ENCODE assay signal across 12 cellular contexts in the genomic region with DNA sequence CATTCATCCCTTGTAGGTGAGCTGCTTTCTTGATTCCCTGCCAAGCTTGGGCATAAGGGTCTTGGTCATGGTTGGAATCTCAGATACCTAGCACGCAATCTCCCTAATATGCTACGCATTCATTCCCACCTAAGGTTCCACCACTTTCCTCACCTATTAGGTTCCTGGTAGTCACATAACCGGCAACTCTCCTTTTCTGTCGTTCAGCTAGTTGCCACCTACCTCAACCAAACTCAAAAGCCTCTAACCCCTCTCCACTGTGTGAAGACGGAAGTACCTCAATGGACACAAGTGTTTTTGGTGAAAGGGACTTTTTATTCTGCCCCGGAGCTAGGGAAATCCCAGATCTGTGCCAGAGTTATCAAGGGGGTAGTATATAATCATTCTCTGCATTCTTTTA. TPM values are rescaled to one million over a fixed set of nuclear protein-coding genes. Genes with fewer than 3 reads are reported as not detected.
A peak's percentile ranks its signal among the peaks of the same experiment; 100 is the strongest.
DNase-seq lines count a peak whose midpoint lies in the region; ATAC-seq and TF ChIP-seq lines count a peak whose summit lies in the region.
"Had no signal": no experiment of that assay in that cellular context is flagged by ENCODE, and none has a peak within 500 bp of the region (broad histone marks: within the 10 kb centered on the region; RNA-seq: fewer than 3 reads in every experiment).

No MANE protein-coding gene starts in this region.

- H3K4me3 ChIP-seq in uterus (no peak overlapping the region), WERI-Rb-1 (ENCODE audit: low read depth, low read length) (no peak overlapping the region)

- H3K27ac Mint-ChIP-seq in CD4-positive, alpha-beta T cell, result peak overlapping the region; percentile 95
- H3K27ac Mint-ChIP-seq in activated naive CD8-positive, alpha-beta T cell treated with anti-CD3 and anti-CD28 coated beads, Interleukin-2, amount 10 ng/mL, durations not matched to agents 7 days and 5 days, result peak overlapping the region; percentile 12
- H3K27ac Mint-ChIP-seq in neural crest cell (ENCODE audit: unreplicated experiment), result no peak overlapping the region

- peaks cover 32% of the 10 kb centered on the region for H3K36me3 Mint-ChIP-seq in CD4-positive, alpha-beta T cell (ENCODE audit: low read depth)
- H3K36me3 Mint-ChIP-seq in activated naive CD8-positive, alpha-beta T cell treated with anti-CD3 and anti-CD28 coated beads, Interleukin-2, amount 10 ng/mL, durations not matched to agents 7 days and 5 days, result peaks cover 3% of the 10 kb centered on the region
- H3K36me3 Mint-ChIP-seq in neural crest cell (ENCODE audit: low read depth), result no peaks in the 10 kb centered on the region

- peak overlapping the region; percentile 97 for H3K27ac ChIP-seq in CD4-positive, alpha-beta T cell (ENCODE audit: low read depth, low read length)
- no peak overlapping the region for H3K27ac ChIP-seq in uterus
- H3K27ac ChIP-seq in WERI-Rb-1, result no peak overlapping the region

- TF ChIP-seq POLR2A in uterus (IDR thresholded peaks at IDR 0.05), result no peak

- H3K36me3 ChIP-seq in uterus (no peaks in the 10 kb centered on the region), WERI-Rb-1 (peaks cover 16% of the 10 kb centered on the region)

- no peak for TF ChIP-seq CTCF in CD4-positive, alpha-beta T cell (IDR thresholded peaks at IDR 0.05)
- TF ChIP-seq CTCF in GM10248 (IDR thresholded peaks at IDR 0.05; ENCODE audit: control extremely low read depth, extremely low read depth, low read depth, missing control alignments), result peak; percentile 4
- no peak for TF ChIP-seq CTCF in neural crest cell (conservative IDR thresholded peaks at IDR 0.05)
- no peak for TF ChIP-seq CTCF in uterus (IDR thresholded peaks at IDR 0.05)
- no peak for TF ChIP-seq CTCF in WERI-Rb-1 (IDR thresholded peaks at IDR 0.05; ENCODE audit: low read depth, low read length)

- no peaks in the 10 kb centered on the region for H3K9me3 Mint-ChIP-seq in CD4-positive, alpha-beta T cell
- H3K9me3 Mint-ChIP-seq in activated naive CD8-positive, alpha-beta T cell treated with anti-CD3 and anti-CD28 coated beads, Interleukin-2, amount 10 ng/mL, durations not matched to agents 7 days and 5 days, result no peaks in the 10 kb centered on the region
- no peaks in the 10 kb centered on the region for H3K9me3 Mint-ChIP-seq in neural crest cell

- peak overlapping the region; percentile 97 for H3K4me3 Mint-ChIP-seq in CD4-positive, alpha-beta T cell
- peak overlapping the region; percentile 88 for H3K4me3 Mint-ChIP-seq in activated naive CD8-positive, alpha-beta T cell treated with anti-CD3 and anti-CD28 coated beads, Interleukin-2, amount 10 ng/mL, durations not matched to agents 7 days and 5 days
- H3K4me3 Mint-ChIP-seq in neural crest cell, result peak overlapping the region; percentile 68

- no peak for DNase-seq in CD4-positive, alpha-beta T cell
- no peak for DNase-seq in GM10248 (ENCODE audit: extremely low spot score)
- no peak for DNase-seq in activated naive CD8-positive, alpha-beta T cell treated with anti-CD3 and anti-CD28 coated beads, Interleukin-2, amount 10 ng/mL, durations not matched to agents 7 days and 5 days
- DNase-seq in neural crest cell (ENCODE audit: low read depth, low spot score), result no peak
- no peak for DNase-seq in glomerular visceral epithelial cell (ENCODE audit: extremely low spot score)
- DNase-seq in uterus, result no peak
- DNase-seq in WERI-Rb-1, result no peak
- DNase-seq: C1 segment of cervical spinal cord, gastrocnemius medialis, NCI-H1694, NCI-H524, substantia nigra had no signal

- POLR2A ChIA-PET in CD4-positive, alpha-beta T cell (lab: Charles Lee), result interaction anchor here (0.7 to 4.2 kb wide), 6 partner anchors 40 to 174 kb away, joined by 3 to 58 read pairs (median 6); a partner anchor contains a TSS
- POLR2A ChIA-PET in GM10248 (lab: Yijun Ruan, JAX), result no interaction called here
- POLR2A ChIA-PET in activated naive CD8-positive, alpha-beta T cell treated with anti-CD3 and anti-CD28 coated beads, Interleukin-2, amount 10 ng/mL, durations not matched to agents 7 days and 5 days (lab: Charles Lee), result interaction anchor here (1.3 kb wide), 1 partner anchor 39 kb away, joined by 3 read pairs; no protein-coding TSS in a partner anchor

- peaks cover 14% of the 10 kb centered on the region for H3K27me3 Mint-ChIP-seq in CD4-positive, alpha-beta T cell
- H3K27me3 Mint-ChIP-seq in activated naive CD8-positive, alpha-beta T cell treated with anti-CD3 and anti-CD28 coated beads, Interleukin-2, amount 10 ng/mL, durations not matched to agents 7 days and 5 days, result no peaks in the 10 kb centered on the region
- peaks cover 23% of the 10 kb centered on the region for H3K27me3 Mint-ChIP-seq in neural crest cell (ENCODE audit: low read depth)

- intact Hi-C loops in CD4-positive, alpha-beta T cell (cut with DNase I, micrococcal nuclease), result loop anchor here (2.0 to 10.0 kb wide), 4 partner anchors 83 to 1593 kb away; a partner anchor contains a TSS
- intact Hi-C loops in uterus (cut with DNase I; ENCODE audit: low total_unique reads), result no loop called here

- peaks cover 0 to 8% of the 10 kb centered on the region in 2 donors for H3K4me1 ChIP-seq in uterus

- no peaks in the 10 kb centered on the region for H3K27me3 ChIP-seq in CD4-positive, alpha-beta T cell (ENCODE audit: control insufficient read depth, insufficient read depth, low read length)
- H3K27me3 ChIP-seq in uterus, result no peaks in the 10 kb centered on the region
- no peaks in the 10 kb centered on the region for H3K27me3 ChIP-seq in WERI-Rb-1 (ENCODE audit: insufficient read depth, low read depth, severe bottlenecking)
- H3K27me3 ChIP-seq: gastrocnemius medialis had no signal

- H3K9me3 ChIP-seq in CD4-positive, alpha-beta T cell (ENCODE audit: control insufficient read depth, low read length), result no peaks in the 10 kb centered on the region
- no peaks in the 10 kb centered on the region for H3K9me3 ChIP-seq in uterus
- H3K9me3 ChIP-seq in WERI-Rb-1 (ENCODE audit: severe bottlenecking), result peaks cover 8% of the 10 kb centered on the region
- H3K9me3 ChIP-seq: gastrocnemius medialis had no signal

- CTCF ChIA-PET in CD4-positive, alpha-beta T cell (lab: Charles Lee), result no interaction called here
- CTCF ChIA-PET in GM10248 (lab: Yijun Ruan, JAX), result interaction anchor here (0.8 to 1.3 kb wide), 4 partner anchors 8 to 60 kb away, joined by 3 to 4 read pairs (median 3); no protein-coding TSS in a partner anchor

- H3K4me1 Mint-ChIP-seq in CD4-positive, alpha-beta T cell (ENCODE audit: low read depth), result peaks cover 45% of the 10 kb centered on the region
- peaks cover 16% of the 10 kb centered on the region for H3K4me1 Mint-ChIP-seq in activated naive CD8-positive, alpha-beta T cell treated with anti-CD3 and anti-CD28 coated beads, Interleukin-2, amount 10 ng/mL, durations not matched to agents 7 days and 5 days
- peaks cover 16% of the 10 kb centered on the region for H3K4me1 Mint-ChIP-seq in neural crest cell

- no peak for ATAC-seq in CD4-positive, alpha-beta T cell (ENCODE audit: poor library complexity)
- ATAC-seq in activated naive CD8-positive, alpha-beta T cell treated with anti-CD3 and anti-CD28 coated beads, Interleukin-2, amount 10 ng/mL, durations not matched to agents 7 days and 5 days (ENCODE audit: low read depth), result no peak
- ATAC-seq: gastrocnemius medialis had no signal

RNA-seq across cellular contexts. Expression of a gene that starts 1.3 kb away (rescaled TPM):
- 100 to 1,000 TPM; 121 to 123 TPM for total RNA-seq in CD4-positive, alpha-beta T cell
- 10 to 100 TPM; 46.7 to 55.7 TPM for total RNA-seq in activated naive CD8-positive, alpha-beta T cell treated with anti-CD3 and anti-CD28 coated beads, Interleukin-2, amount 10 ng/mL, durations not matched to agents 7 days and 5 days
- total RNA-seq in neural crest cell, result 21.9 and 23.4 TPM in 2 replicates
- total RNA-seq in uterus, result 10 to 100 TPM; 45.9 to 70.7 (median 57.1) TPM
